ENCODE assay signal across 15 cellular contexts in the genomic region with DNA sequence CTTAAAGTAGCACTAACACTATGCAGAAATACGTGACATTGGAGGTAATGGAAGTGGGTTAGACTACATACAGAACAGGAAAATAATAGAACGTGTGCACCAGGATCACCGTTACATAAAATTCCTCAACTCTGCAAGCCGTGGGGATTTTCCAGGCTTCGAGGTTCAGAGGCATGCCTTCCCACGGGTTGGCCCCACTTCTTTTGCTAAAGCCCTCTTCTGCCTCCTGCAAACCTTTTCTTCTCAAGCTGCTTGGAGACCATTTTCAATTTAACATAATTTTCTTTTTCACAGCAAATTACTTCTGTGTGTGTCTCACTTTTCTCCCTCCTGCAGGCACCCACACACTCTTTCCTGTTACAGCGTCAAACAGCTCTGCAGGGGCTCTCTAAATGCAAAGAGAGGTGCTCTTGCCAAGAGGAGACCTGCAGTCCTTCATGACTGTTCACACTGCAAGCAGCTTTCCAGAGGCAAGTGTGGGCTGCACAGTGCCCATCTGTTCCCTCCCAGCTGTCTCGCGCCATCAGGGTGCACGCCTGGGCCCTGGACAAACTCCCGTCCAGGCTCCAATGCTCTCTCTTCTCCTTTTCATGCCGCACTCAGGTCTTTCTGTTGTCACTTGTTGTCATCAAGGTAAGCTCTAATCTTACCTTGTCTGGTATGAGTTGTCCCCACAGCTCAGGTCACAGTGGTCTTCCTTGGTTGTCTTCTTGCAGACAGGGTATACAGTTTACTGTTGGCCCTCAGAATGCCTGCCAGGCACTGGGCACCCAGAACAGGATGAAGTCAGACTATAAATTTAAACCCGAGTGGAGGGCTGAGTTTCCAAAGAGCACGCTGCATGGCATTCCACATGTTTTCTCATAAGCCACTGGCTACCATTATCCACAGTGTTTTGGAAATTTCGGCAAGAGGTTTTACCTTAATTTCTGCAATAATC.
"Had no signal": no experiment of that assay in that cellular context is flagged by ENCODE, and none has a peak within 500 bp of the region (broad histone marks: within the 10 kb centered on the region; RNA-seq: fewer than 3 reads in every experiment).

No MANE protein-coding gene starts in this region.

- FAIRE-seq: colon, pancreas had no signal

- H3K27ac Mint-ChIP-seq: activated CD4-positive, alpha-beta memory T cell treated with anti-CD3 and anti-CD28 coated beads for 36 hours; activated naive CD4-positive, alpha-beta T cell treated with anti-CD3 and anti-CD28 coated beads for 36 hours; activated T-cell treated with anti-CD3 and anti-CD28 coated beads, Interleukin-2, amount 50 U/mL, for 24 hours; brain; endodermal cell; memory B cell; naive thymus-derived CD4-positive, alpha-beta T cell had no signal

- H3K36me3 ChIP-seq: pancreas, tibial nerve, uterus had no signal

- H3K4me3 ChIP-seq: pancreas, tibial nerve, uterus had no signal

- H3K27me3 ChIP-seq: foreskin keratinocyte, pancreas, tibial nerve, uterus had no signal

- DNase-seq: activated CD4-positive, alpha-beta memory T cell treated with anti-CD3 and anti-CD28 coated beads for 36 hours; activated naive CD4-positive, alpha-beta T cell treated with anti-CD3 and anti-CD28 coated beads for 36 hours; activated T-cell treated with anti-CD3 and anti-CD28 coated beads, Interleukin-2, amount 50 U/mL, for 24 hours; central memory CD4-positive, alpha-beta T cell; endodermal cell; foreskin keratinocyte; naive thymus-derived CD4-positive, alpha-beta T cell; pancreas; stimulated activated naive CD4-positive, alpha-beta T cell; uterus had no signal

- H3K27ac ChIP-seq: epithelial cell of prostate, foreskin keratinocyte, pancreas, tibial nerve, uterus had no signal

- H3K9me3 Mint-ChIP-seq: brain, endodermal cell had no signal

- H3K4me3 Mint-ChIP-seq: activated CD4-positive, alpha-beta memory T cell treated with anti-CD3 and anti-CD28 coated beads for 36 hours; activated naive CD4-positive, alpha-beta T cell treated with anti-CD3 and anti-CD28 coated beads for 36 hours; activated T-cell treated with anti-CD3 and anti-CD28 coated beads, Interleukin-2, amount 50 U/mL, for 24 hours; brain; endodermal cell; memory B cell; naive thymus-derived CD4-positive, alpha-beta T cell had no signal

- ATAC-seq: foreskin keratinocyte; naive thymus-derived CD4-positive, alpha-beta T cell; pancreas had no signal

- H3K9me3 ChIP-seq: pancreas, uterus had no signal

- H3K36me3 Mint-ChIP-seq: activated CD4-positive, alpha-beta memory T cell treated with anti-CD3 and anti-CD28 coated beads for 36 hours; brain; memory B cell had no signal

- H3K4me1 ChIP-seq: foreskin keratinocyte, pancreas, tibial nerve, uterus had no signal
